1 cellular context compared by ENCODE assay signal in the genomic region with DNA sequence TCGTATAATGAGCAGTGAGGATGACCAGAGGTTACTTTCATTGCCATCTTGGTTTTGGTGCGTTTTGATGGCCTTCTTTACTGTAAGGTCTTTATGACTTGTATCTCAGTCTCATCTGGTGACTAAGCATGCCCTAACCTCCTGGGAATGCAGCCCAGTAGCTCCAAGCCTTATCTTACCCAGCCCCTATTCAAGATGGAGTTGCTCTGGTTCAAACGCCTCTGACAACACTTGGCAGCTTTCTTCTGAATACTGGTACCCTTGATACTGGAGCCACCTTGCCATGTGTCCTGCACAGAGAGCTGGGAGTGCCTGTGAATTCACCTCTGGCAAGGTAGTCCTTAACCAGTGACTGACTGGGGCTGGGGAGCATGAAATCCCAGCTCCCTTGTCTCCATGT.
TF ChIP-seq lines count a peak whose summit lies in the region.

No MANE protein-coding gene starts in this region.

TF ChIP-seq in K562, 482 proteins besides CTCF, POLR2A, EP300 and RAD21 (continued from another document and continues in another):
- no peak for TF ChIP-seq MGA (IDR thresholded peaks at IDR 0.05)
- peak; percentile 99 for TF ChIP-seq ZNF175 (CRISPR knock-in tag; IDR thresholded peaks at IDR 0.05; ENCODE audit: low read depth)
- TF ChIP-seq PCBP2 (IDR thresholded peaks at IDR 0.05; ENCODE audit: low read depth, low read length, poor library complexity, severe bottlenecking): no peak
- TF ChIP-seq CREB3 (tag; conservative IDR thresholded peaks at IDR 0.05; ENCODE audit: low read depth): peak; percentile 98
- TF ChIP-seq DMBX1 (CRISPR knock-in tag; IDR thresholded peaks at IDR 0.05; ENCODE audit: borderline replicate concordance): peak; percentile 95
- TF ChIP-seq CHCHD3 (CRISPR knock-in tag; IDR thresholded peaks at IDR 0.05): no peak
- peak; percentile 76; the same call in 1 of the 2 replicates for TF ChIP-seq ZNF79 (CRISPR knock-in tag; IDR thresholded peaks at IDR 0.05; ENCODE audit: low read depth)
- no peak for TF ChIP-seq TBL1XR1 (IDR thresholded peaks at IDR 0.05; ENCODE audit: low read length in 2 of 2)
- TF ChIP-seq SMARCC2 (IDR thresholded peaks at IDR 0.05; ENCODE audit: low read depth): no peak
- peak; percentile 72; the same call in 1 of the 2 replicates for TF ChIP-seq FOXO4 (CRISPR knock-in tag; IDR thresholded peaks at IDR 0.05)
- no peak for TF ChIP-seq NONO (IDR thresholded peaks at IDR 0.05; ENCODE audit: low read depth in 2 of 2, low read length in 1 of 2)
- peak; percentile 91 for TF ChIP-seq E2F3 (CRISPR knock-in tag; IDR thresholded peaks at IDR 0.05)
- peak; percentile 87 for TF ChIP-seq BACH1 (tag; IDR thresholded peaks at IDR 0.05)
- peak; percentile 47; the same call in 1 of the 2 replicates for TF ChIP-seq NR4A1 (CRISPR knock-in tag; IDR thresholded peaks at IDR 0.05)
- TF ChIP-seq NR4A1 (tag; IDR thresholded peaks at IDR 0.05): peak; percentile 98
- peak; percentile 95 for TF ChIP-seq CUX1 (CRISPR knock-in tag; IDR thresholded peaks at IDR 0.05)
- TF ChIP-seq GMEB1 (CRISPR knock-in tag; IDR thresholded peaks at IDR 0.05): peak; percentile 64
- TF ChIP-seq ZNF41 (CRISPR knock-in tag; conservative IDR thresholded peaks at IDR 0.05): peak; percentile 92; the same call in 1 of the 2 replicates
- peak; percentile 87 for TF ChIP-seq RREB1 (CRISPR knock-in tag; IDR thresholded peaks at IDR 0.05)
- no peak for TF ChIP-seq CC2D1A (IDR thresholded peaks at IDR 0.05)
- no peak for TF ChIP-seq FOXK1 (CRISPR knock-in tag; IDR thresholded peaks at IDR 0.05; ENCODE audit: borderline replicate concordance)
